Comparison of ENCODE assay signal across 30 cellular contexts in the genomic region with DNA sequence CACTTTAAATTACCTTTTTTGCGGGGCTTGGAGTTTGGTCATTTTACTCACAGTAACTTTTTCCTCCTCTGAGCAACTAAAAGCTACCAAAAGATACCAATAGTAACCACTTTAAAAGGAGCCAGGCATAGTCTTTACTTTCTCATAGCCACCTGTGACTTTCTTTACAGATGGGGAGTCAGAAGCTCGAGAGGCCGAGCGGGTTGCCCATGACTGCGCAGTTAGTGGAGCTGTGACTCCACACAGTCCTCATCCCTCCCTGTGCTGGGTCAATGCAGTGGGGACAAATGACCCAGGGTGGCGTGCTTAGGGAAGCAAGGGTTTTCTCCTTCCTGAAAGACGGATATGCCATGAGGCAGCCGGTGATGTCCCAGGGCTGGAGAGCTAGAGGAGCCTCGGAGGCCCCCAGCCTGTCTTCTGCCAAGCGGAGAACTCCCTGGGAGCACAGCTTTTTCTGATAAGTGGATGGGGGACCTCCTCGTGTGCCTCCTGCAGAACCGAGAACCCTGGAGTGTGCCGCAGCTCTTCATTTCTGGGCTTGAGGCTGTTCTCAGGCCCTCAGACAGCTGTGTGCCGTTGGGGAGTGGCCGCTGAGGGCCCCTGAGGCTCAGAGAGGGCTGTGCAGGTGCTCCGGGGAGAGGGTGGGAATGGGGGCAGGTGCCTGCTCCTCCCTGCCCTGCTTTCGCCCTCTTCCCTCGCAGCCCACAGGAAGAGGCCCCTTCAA. TPM values are rescaled to one million over a fixed set of nuclear protein-coding genes. Genes with fewer than 3 reads are reported as not detected.
DNase-seq lines count a peak whose midpoint lies in the region; ATAC-seq, FAIRE-seq and TF ChIP-seq lines count a peak whose summit lies in the region.
"Had no signal": no experiment of that assay in that cellular context is flagged by ENCODE, and none has a peak within 500 bp of the region (broad histone marks: within the 10 kb centered on the region; RNA-seq: fewer than 3 reads in every experiment).

No MANE protein-coding gene starts in this region.

- TF ChIP-seq CTCF in HepG2 (CRISPR knock-in tag; IDR thresholded peaks at IDR 0.05), result no peak
- no peak for TF ChIP-seq CTCF in esophagus muscularis mucosa (IDR thresholded peaks at IDR 0.05)

- CTCF ChIA-PET in HepG2 (lab: Yijun Ruan, JAX; ENCODE audit: low intra/inter-chr PET ratio, low total read pairs), result no interaction called here
- CTCF ChIA-PET in naive thymus-derived CD4-positive, alpha-beta T cell (lab: Charles Lee), result no interaction called here

- H3K27ac ChIP-seq in HepG2 (ENCODE audit: extremely low read length, insufficient read depth, low read length) (no peak overlapping the region), esophagus muscularis mucosa (replicated peaks in 1 of 4) (no peak overlapping the region)
- H3K27ac ChIP-seq in naive thymus-derived CD4-positive, alpha-beta T cell (ENCODE audit: low read depth, low read length), result no peak overlapping the region
- H3K27ac ChIP-seq: ascending aorta, right lobe of liver, vagina had no signal

- no peaks in the 10 kb centered on the region for H4K20me1 ChIP-seq in HepG2 (ENCODE audit: insufficient read depth, low read length)

- H3K4me1 Mint-ChIP-seq in activated naive CD8-positive, alpha-beta T cell treated with anti-CD3 and anti-CD28 coated beads, Interleukin-2, amount 50 U/mL, for 24 hours, result peaks cover 25% of the 10 kb centered on the region
- peaks cover 28% of the 10 kb centered on the region for H3K4me1 Mint-ChIP-seq in activated naive CD8-positive, alpha-beta T cell treated with anti-CD3 and anti-CD28 coated beads for 36 hours
- H3K4me1 Mint-ChIP-seq in naive thymus-derived CD4-positive, alpha-beta T cell, result peaks cover 4 to 30% (median 12%) of the 10 kb centered on the region in 7 donors

- H3K27me3 ChIP-seq in HepG2 (ENCODE audit: control insufficient read depth in 1 of 2, insufficient read depth in 2 of 2, low read length in 2 of 2) (peaks cover 0 to 12% of the 10 kb centered on the region in 2 experiments; a peak in 3 of 5 replicates), esophagus muscularis mucosa (no peaks in the 10 kb centered on the region)
- no peaks in the 10 kb centered on the region for H3K27me3 ChIP-seq in naive thymus-derived CD4-positive, alpha-beta T cell (ENCODE audit: control insufficient read depth in 2 of 2, insufficient read depth in 2 of 2, low read length in 2 of 2)
- H3K27me3 ChIP-seq: ascending aorta, MG63, right lobe of liver, vagina had no signal

- no peak overlapping the region for H2AFZ ChIP-seq in HepG2 (ENCODE audit: low read length)

- no peak overlapping the region for H3K4me2 ChIP-seq in HepG2 (ENCODE audit: low read depth, low read length)

- TF ChIP-seq RAD21 in HepG2 (CRISPR knock-in tag; IDR thresholded peaks at IDR 0.05), result no peak

- TF ChIP-seq POLR2A in HepG2 (IDR thresholded peaks at IDR 0.05; ENCODE audit: insufficient read depth in 1 of 2, low read depth in 2 of 2, low read length in 2 of 2) (no peak), esophagus muscularis mucosa (IDR thresholded peaks at IDR 0.05; ENCODE audit: low read depth) (no peak)

- no peaks in the 10 kb centered on the region for H3K36me3 ChIP-seq in HepG2 (replicated peaks in 1 of 2; ENCODE audit: control insufficient read depth in 1 of 2, insufficient read depth in 2 of 2, low read length in 2 of 2)
- H3K36me3 ChIP-seq in naive thymus-derived CD4-positive, alpha-beta T cell (ENCODE audit: control insufficient read depth in 2 of 3, insufficient read depth in 3 of 3, low read length in 3 of 3), result no peaks in the 10 kb centered on the region
- no peaks in the 10 kb centered on the region for H3K36me3 ChIP-seq in esophagus muscularis mucosa
- H3K36me3 ChIP-seq: ascending aorta, MG63, right lobe of liver, vagina had no signal

- H3K27me3 Mint-ChIP-seq in activated naive CD8-positive, alpha-beta T cell treated with anti-CD3 and anti-CD28 coated beads, Interleukin-2, amount 50 U/mL, for 24 hours, result no peaks in the 10 kb centered on the region
- H3K27me3 Mint-ChIP-seq in activated naive CD8-positive, alpha-beta T cell treated with anti-CD3 and anti-CD28 coated beads for 36 hours, result no peaks in the 10 kb centered on the region
- H3K27me3 Mint-ChIP-seq in naive thymus-derived CD4-positive, alpha-beta T cell, result no peaks in the 10 kb centered on the region
- H3K27me3 Mint-ChIP-seq: activated CD4-positive, alpha-beta memory T cell treated with anti-CD3 and anti-CD28 coated beads for 36 hours; activated T-cell treated with anti-CD3 and anti-CD28 coated beads, Interleukin-2, amount 50 U/mL, for 24 hours; central memory CD8-positive, alpha-beta T cell; naive thymus-derived CD8-positive, alpha-beta T cell had no signal

- 42% methylated on average over 12 of the region's 18 CpGs for WGBS in HepG2 (ENCODE audit: low lambda C conversion rate)
- 66% methylated on average over 14 of the region's 18 CpGs for WGBS in esophagus muscularis mucosa

- H3K27ac Mint-ChIP-seq in activated naive CD8-positive, alpha-beta T cell treated with anti-CD3 and anti-CD28 coated beads, Interleukin-2, amount 50 U/mL, for 24 hours, result no peak overlapping the region
- H3K27ac Mint-ChIP-seq in activated naive CD8-positive, alpha-beta T cell treated with anti-CD3 and anti-CD28 coated beads for 36 hours, result no peak overlapping the region
- no peak overlapping the region for H3K27ac Mint-ChIP-seq in naive thymus-derived CD4-positive, alpha-beta T cell
- H3K27ac Mint-ChIP-seq: activated B cell treated with CpG ODN at 0.5 μM for 24 hours; activated CD4-positive, alpha-beta memory T cell treated with anti-CD3 and anti-CD28 coated beads for 36 hours; activated naive CD4-positive, alpha-beta T cell treated with anti-CD3 and anti-CD28 coated beads, Interleukin-2, amount 10 ng/mL, durations not matched to agents 7 days and 5 days; activated T-cell treated with anti-CD3 and anti-CD28 coated beads, Interleukin-2, amount 50 U/mL, for 24 hours; memory B cell; naive thymus-derived CD8-positive, alpha-beta T cell; T-helper 2 cell treated with Interferon-gamma antibody and Interleukin-4, amounts not matched to agents 5 μg/mL and 100 μg/mL, for 36 hours had no signal

- H3K4me1 ChIP-seq in HepG2 (ENCODE audit: insufficient read depth, low read length), result no peaks in the 10 kb centered on the region
- peaks cover 4% of the 10 kb centered on the region in 2 donors for H3K4me1 ChIP-seq in naive thymus-derived CD4-positive, alpha-beta T cell (ENCODE audit: control insufficient read depth in 2 of 2, insufficient read depth in 2 of 2, low read length in 2 of 2)
- H3K4me1 ChIP-seq in esophagus muscularis mucosa, result no peaks in the 10 kb centered on the region
- H3K4me1 ChIP-seq: ascending aorta, right lobe of liver, vagina had no signal

- H3K9me3 Mint-ChIP-seq in activated naive CD8-positive, alpha-beta T cell treated with anti-CD3 and anti-CD28 coated beads, Interleukin-2, amount 50 U/mL, for 24 hours, result peaks cover 3% of the 10 kb centered on the region
- H3K9me3 Mint-ChIP-seq in activated naive CD8-positive, alpha-beta T cell treated with anti-CD3 and anti-CD28 coated beads for 36 hours, result peaks cover 13% of the 10 kb centered on the region
- H3K9me3 Mint-ChIP-seq in naive thymus-derived CD4-positive, alpha-beta T cell, result peaks cover 0 to 16% (median 9%) of the 10 kb centered on the region in 11 donors

- no peak for DNase-seq in activated naive CD8-positive, alpha-beta T cell treated with anti-CD3 and anti-CD28 coated beads, Interleukin-2, amount 50 U/mL, for 24 hours
- no peak for DNase-seq in activated naive CD8-positive, alpha-beta T cell treated with anti-CD3 and anti-CD28 coated beads for 36 hours
- DNase-seq in NCI-H69 (lab: John Stamatoyannopoulos, UW) (peak; percentile 23), HepG2 (ENCODE audit: low spot score) (no peak), esophagus muscularis mucosa (ENCODE audit: extremely low spot score) (no peak), NCI-H146 treated with DMSO at 0.1 percent for 48 hours (lab: John Stamatoyannopoulos, UW; ENCODE audit: unreplicated experiment) (no peak), UCSD-AML1 (lab: John Stamatoyannopoulos, UW; ENCODE audit: unreplicated experiment) (no peak)
- DNase-seq in naive thymus-derived CD4-positive, alpha-beta T cell, result no peak
- DNase-seq: activated B cell treated with CpG ODN at 0.5 μM for 24 hours; activated CD4-positive, alpha-beta memory T cell treated with anti-CD3 and anti-CD28 coated beads for 36 hours; activated naive CD4-positive, alpha-beta T cell treated with anti-CD3 and anti-CD28 coated beads, Interleukin-2, amount 10 ng/mL, durations not matched to agents 7 days and 5 days; activated T-cell treated with anti-CD3 and anti-CD28 coated beads, Interleukin-2, amount 50 U/mL, for 24 hours; dorsolateral prefrontal cortex; hypothalamus; MG63; naive thymus-derived CD8-positive, alpha-beta T cell; NCI-H1694; NCI-H774; right lobe of liver; stimulated activated CD4-positive, alpha-beta T cell treated with anti-CD3 and anti-CD28 coated beads, Interleukin-15, amount 100 ng/mL, for 24 hours had no signal

- TF ChIP-seq EP300 in HepG2 (IDR thresholded peaks at IDR 0.05; ENCODE audit: low read depth in 2 of 2, low read length in 2 of 2) (no peak), HepG2 (CRISPR knock-in tag; IDR thresholded peaks at IDR 0.05; ENCODE audit: borderline replicate concordance) (no peak), esophagus muscularis mucosa (IDR thresholded peaks at IDR 0.05) (no peak)

- peaks cover 13% of the 10 kb centered on the region for H3K36me3 Mint-ChIP-seq in activated naive CD8-positive, alpha-beta T cell treated with anti-CD3 and anti-CD28 coated beads, Interleukin-2, amount 50 U/mL, for 24 hours (ENCODE audit: low read depth)
- peaks cover 38% of the 10 kb centered on the region for H3K36me3 Mint-ChIP-seq in activated naive CD8-positive, alpha-beta T cell treated with anti-CD3 and anti-CD28 coated beads for 36 hours
- peaks cover 0 to 34% (median 9%) of the 10 kb centered on the region in 5 donors for H3K36me3 Mint-ChIP-seq in naive thymus-derived CD4-positive, alpha-beta T cell

- in situ Hi-C loops in HepG2 (cut with HindIII; ENCODE audit: extremely low pct_ligation_motif_present, low pct_unique_long_range_greater_than_20kb), result no loop called here

- H3K79me2 ChIP-seq in HepG2 (ENCODE audit: insufficient read depth, low read length), result no peaks in the 10 kb centered on the region

- FAIRE-seq in HepG2 (lab: Jason Lieb, UNC), result no peak
- FAIRE-seq: frontal cortex, G401.6, keratinocyte had no signal

- H3K9ac ChIP-seq in HepG2 (ENCODE audit: insufficient read depth, low read depth, low read length), result no peak overlapping the region

- H3K4me3 ChIP-seq in HepG2 (replicated peaks in 1 of 3; ENCODE audit: insufficient read depth in 1 of 3, low read depth in 2 of 3, low read length in 3 of 3) (peak overlapping the region in 1 of 3 experiments; percentile 2; a peak in 1 of 6 replicates), esophagus muscularis mucosa (no peak overlapping the region)
- H3K4me3 ChIP-seq in naive thymus-derived CD4-positive, alpha-beta T cell (ENCODE audit: low read length), result no peak overlapping the region
- H3K4me3 ChIP-seq: ascending aorta, dorsolateral prefrontal cortex, MG63, right lobe of liver, vagina had no signal

- no peak overlapping the region for H3K4me3 Mint-ChIP-seq in activated naive CD8-positive, alpha-beta T cell treated with anti-CD3 and anti-CD28 coated beads, Interleukin-2, amount 50 U/mL, for 24 hours
- no peak overlapping the region for H3K4me3 Mint-ChIP-seq in activated naive CD8-positive, alpha-beta T cell treated with anti-CD3 and anti-CD28 coated beads for 36 hours
- H3K4me3 Mint-ChIP-seq in naive thymus-derived CD4-positive, alpha-beta T cell, result no peak overlapping the region
- H3K4me3 Mint-ChIP-seq: activated B cell treated with CpG ODN at 0.5 μM for 24 hours; activated CD4-positive, alpha-beta memory T cell treated with anti-CD3 and anti-CD28 coated beads for 36 hours; activated naive CD4-positive, alpha-beta T cell treated with anti-CD3 and anti-CD28 coated beads, Interleukin-2, amount 10 ng/mL, durations not matched to agents 7 days and 5 days; activated T-cell treated with anti-CD3 and anti-CD28 coated beads, Interleukin-2, amount 50 U/mL, for 24 hours; central memory CD8-positive, alpha-beta T cell; memory B cell; T-helper 2 cell treated with Interferon-gamma antibody and Interleukin-4, amounts not matched to agents 5 μg/mL and 100 μg/mL, for 36 hours had no signal

- POLR2A ChIA-PET in HepG2 (lab: Yijun Ruan, JAX), result no interaction called here
- POLR2A ChIA-PET in naive thymus-derived CD4-positive, alpha-beta T cell (lab: Charles Lee), result interaction anchor here (0.6 to 1.0 kb wide), 2 partner anchors 85 to 508 kb away, joined by 3 read pairs; no protein-coding TSS in a partner anchor

- no TSS peak for BruUV-seq in HepG2 (replicated peaks; lab: Mats Ljungman, UMichigan)

- H3K9me3 ChIP-seq in HepG2 (ENCODE audit: low read length) (no peaks in the 10 kb centered on the region; the same call in 1 of the 2 replicates), esophagus muscularis mucosa (peaks cover 0 to 12% (median 8%) of the 10 kb centered on the region in 4 donors)
- H3K9me3 ChIP-seq in naive thymus-derived CD4-positive, alpha-beta T cell (ENCODE audit: control insufficient read depth in 2 of 3, low read length in 3 of 3), result peaks cover 0 to 12% (median 0%) of the 10 kb centered on the region in 3 experiments
- H3K9me3 ChIP-seq: MG63, right lobe of liver, vagina had no signal

- intact Hi-C loops in HepG2 (cut with micrococcal nuclease; ENCODE audit: unreplicated experiment) (no loop called here), esophagus muscularis mucosa (cut with DNase I) (no loop called here)
- intact Hi-C loops in naive thymus-derived CD4-positive, alpha-beta T cell (cut with micrococcal nuclease), result no loop called here

- ATAC-seq in activated naive CD8-positive, alpha-beta T cell treated with anti-CD3 and anti-CD28 coated beads, Interleukin-2, amount 50 U/mL, for 24 hours, result peak; percentile 5
- ATAC-seq in HepG2, result peak; percentile 64
- no peak for ATAC-seq in naive thymus-derived CD4-positive, alpha-beta T cell
- ATAC-seq: naive thymus-derived CD8-positive, alpha-beta T cell had no signal

RNA-seq across cellular contexts. Expression of a gene that starts 11.7 kb away (rescaled TPM):
- total RNA-seq in activated naive CD8-positive, alpha-beta T cell treated with anti-CD3 and anti-CD28 coated beads for 36 hours, result under 1 TPM; 0.31 to 0.34 TPM
- total RNA-seq in HepG2 (2016; rRNA removed; fragmentation: Illumina TruSeq; extraction: Trizol) (not detected in 2 replicates), esophagus muscularis mucosa (not detected)
- total RNA-seq in HepG2 (2016; cell fraction: cytosol; rRNA removed; fragmentation: Illumina TruSeq; extraction: Trizol; ENCODE audit: low read depth), result not detected in 2 replicates
- not detected in 2 replicates for total RNA-seq in HepG2 (2016; cell fraction: insoluble cytoplasmic fraction; rRNA removed; fragmentation: Illumina TruSeq; extraction: Trizol)
- total RNA-seq in HepG2 (2016; cell fraction: membrane; rRNA removed; fragmentation: Illumina TruSeq; extraction: Trizol), result not detected in 2 replicates
- total RNA-seq in HepG2 (2016; cell fraction: nucleus; rRNA removed; fragmentation: Illumina TruSeq; extraction: Trizol), result not detected in 2 replicates
- polyA plus RNA-seq in HepG2 (2011; rRNA removed), result not detected in 2 replicates
- not detected in 2 replicates for polyA plus RNA-seq in HepG2 (2011; cell fraction: cytosol; rRNA removed)
- not detected in 2 replicates for polyA plus RNA-seq in HepG2 (2011; cell fraction: nucleus; rRNA removed)
- not detected in 2 replicates for polyA plus RNA-seq in HepG2 (2012)
- not detected in 2 replicates for polyA plus RNA-seq in HepG2 (2016; cell fraction: cytosol; fragmentation: Illumina TruSeq; extraction: Trizol; ENCODE audit: low read depth)
- polyA plus RNA-seq in HepG2 (2016; cell fraction: insoluble cytoplasmic fraction; fragmentation: Illumina TruSeq; extraction: Trizol; ENCODE audit: low read depth), result not detected in 2 replicates
- not detected in 2 replicates for polyA plus RNA-seq in HepG2 (2016; cell fraction: membrane; fragmentation: Illumina TruSeq; extraction: Trizol; ENCODE audit: low read depth)
- polyA plus RNA-seq in HepG2 (2016; cell fraction: nucleus; fragmentation: Illumina TruSeq; extraction: Trizol; ENCODE audit: insufficient read depth, low read depth), result not detected in 2 replicates
- 0.08 and 0.12 TPM in 2 replicates for polyA minus RNA-seq in HepG2 (2011; rRNA and poly(A)+ RNA removed; ENCODE audit: low replicate concordance)
- polyA minus RNA-seq in HepG2 (2011; cell fraction: cytosol; rRNA and poly(A)+ RNA removed), result not detected in 2 replicates
- polyA minus RNA-seq in HepG2 (2011; cell fraction: nucleus; rRNA and poly(A)+ RNA removed), result 0.12 TPM in 1 of 2 replicates, not detected in the other
- under 1 TPM in 3 of 5 experiments, not detected in 2; 0.05 to 0.68 (median 0.05) TPM for total RNA-seq in naive thymus-derived CD4-positive, alpha-beta T cell
- polyA plus RNA-seq in naive thymus-derived CD4-positive, alpha-beta T cell, result not detected
- total RNA-seq: activated B cell treated with CpG ODN at 0.5 μM for 24 hours, ascending aorta, epithelial cell of proximal tubule, frontal cortex, subcutaneous adipose tissue, vagina had no signal
- polyA plus RNA-seq: naive thymus-derived CD8-positive, alpha-beta T cell had no signal

RNA-seq across cellular contexts. Expression of a gene that starts 51.0 kb away (rescaled TPM):
- 100 to 1,000 TPM; 229 to 232 TPM for total RNA-seq in activated naive CD8-positive, alpha-beta T cell treated with anti-CD3 and anti-CD28 coated beads for 36 hours
- total RNA-seq in HepG2 (2016; rRNA removed; fragmentation: Illumina TruSeq; extraction: Trizol), result 18.7 and 48.5 TPM in 2 replicates
- total RNA-seq in HepG2 (2016; cell fraction: cytosol; rRNA removed; fragmentation: Illumina TruSeq; extraction: Trizol; ENCODE audit: low read depth), result 2.9 and 3.3 TPM in 2 replicates
- total RNA-seq in HepG2 (2016; cell fraction: insoluble cytoplasmic fraction; rRNA removed; fragmentation: Illumina TruSeq; extraction: Trizol), result 19.6 and 52.2 TPM in 2 replicates
- 5.7 and 6.2 TPM in 2 replicates for total RNA-seq in HepG2 (2016; cell fraction: membrane; rRNA removed; fragmentation: Illumina TruSeq; extraction: Trizol)
- total RNA-seq in HepG2 (2016; cell fraction: nucleus; rRNA removed; fragmentation: Illumina TruSeq; extraction: Trizol), result 18.5 and 20.1 TPM in 2 replicates
- polyA plus RNA-seq in HepG2 (2011; rRNA removed), result 6.1 and 9.7 TPM in 2 replicates
- polyA plus RNA-seq in HepG2 (2011; cell fraction: cytosol; rRNA removed), result 6.6 TPM in 2 replicates
- polyA plus RNA-seq in HepG2 (2011; cell fraction: nucleus; rRNA removed), result 2.8 and 3.3 TPM in 2 replicates
- 8.0 and 12.3 TPM in 2 replicates for polyA plus RNA-seq in HepG2 (2012)
- polyA plus RNA-seq in HepG2 (2016; cell fraction: cytosol; fragmentation: Illumina TruSeq; extraction: Trizol; ENCODE audit: low read depth), result 1.3 and 1.7 TPM in 2 replicates
- 48.5 and 50.3 TPM in 2 replicates for polyA plus RNA-seq in HepG2 (2016; cell fraction: insoluble cytoplasmic fraction; fragmentation: Illumina TruSeq; extraction: Trizol; ENCODE audit: low read depth)
- 2.9 and 3.0 TPM in 2 replicates for polyA plus RNA-seq in HepG2 (2016; cell fraction: membrane; fragmentation: Illumina TruSeq; extraction: Trizol; ENCODE audit: low read depth)
- polyA plus RNA-seq in HepG2 (2016; cell fraction: nucleus; fragmentation: Illumina TruSeq; extraction: Trizol; ENCODE audit: insufficient read depth, low read depth), result 22.1 and 25.3 TPM in 2 replicates
- 10.7 and 78.5 TPM in 2 replicates for polyA minus RNA-seq in HepG2 (2011; rRNA and poly(A)+ RNA removed; ENCODE audit: low replicate concordance)
- polyA minus RNA-seq in HepG2 (2011; cell fraction: cytosol; rRNA and poly(A)+ RNA removed), result 9.1 and 11.2 TPM in 2 replicates
- 8.8 and 9.1 TPM in 2 replicates for polyA minus RNA-seq in HepG2 (2011; cell fraction: nucleus; rRNA and poly(A)+ RNA removed)
- total RNA-seq in naive thymus-derived CD4-positive, alpha-beta T cell, result 100 to 1,000 TPM in 1 of 5 experiments, 10 to 100 TPM in 4; 12.1 to 105 (median 21.6) TPM
- 10 to 100 TPM; 15.0 to 18.5 TPM for polyA plus RNA-seq in naive thymus-derived CD4-positive, alpha-beta T cell
- total RNA-seq in esophagus muscularis mucosa, result 10 to 100 TPM in 1 of 4 donors, 1 to 10 TPM in 3; 7.5 to 10.1 (median 9.3) TPM
